ENCODE assay signal across 24 cellular contexts in the genomic region with DNA sequence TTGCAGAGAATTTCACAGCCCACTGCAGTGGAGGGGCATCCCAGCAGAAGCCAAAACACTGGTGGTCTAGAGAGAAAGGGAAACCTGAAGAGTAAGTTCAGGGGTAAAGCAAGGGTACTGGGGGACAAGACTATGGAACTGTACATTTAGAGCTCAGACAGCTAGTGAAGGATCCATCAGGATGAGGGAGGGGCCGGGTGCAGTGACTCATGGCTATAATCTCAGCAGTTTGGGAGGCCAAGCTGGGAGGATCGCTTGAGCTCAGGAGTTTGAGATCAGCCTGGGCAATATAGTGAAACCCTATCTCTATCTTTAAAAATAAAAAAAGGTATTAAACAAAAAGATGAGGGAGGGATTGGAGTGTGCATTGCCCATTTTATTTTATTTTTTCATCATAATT. TPM values are rescaled to one million over a fixed set of nuclear protein-coding genes. Genes with fewer than 3 reads are reported as not detected.
DNase-seq lines count a peak whose midpoint lies in the region; ATAC-seq, FAIRE-seq and TF ChIP-seq lines count a peak whose summit lies in the region.
"Had no signal": no experiment of that assay in that cellular context is flagged by ENCODE, and none has a peak within 500 bp of the region (broad histone marks: within the 10 kb centered on the region; RNA-seq: fewer than 3 reads in every experiment).

No MANE protein-coding gene starts in this region.

- H3K9me3 ChIP-seq in HepG2 (ENCODE audit: low read length): no peaks in the 10 kb centered on the region
- H3K9me3 ChIP-seq in right lobe of liver: no peaks in the 10 kb centered on the region
- no peaks in the 10 kb centered on the region; the same call in 1 of the 2 replicates for H3K9me3 ChIP-seq in K562 (replicated peaks; ENCODE audit: control insufficient read depth, insufficient read depth, low read depth, low read length)
- no peaks in the 10 kb centered on the region for H3K9me3 ChIP-seq in smooth muscle cell (replicated peaks; ENCODE audit: low read depth)
- H3K9me3 ChIP-seq in Karpas-422 (ENCODE audit: low read length): no peaks in the 10 kb centered on the region
- H3K9me3 ChIP-seq: BLaER1 had no signal

- H3K4me2 ChIP-seq in HepG2 (ENCODE audit: low read depth, low read length) (peak overlapping the region; percentile 51), K562 (ENCODE audit: insufficient read depth, low read length) (no peak overlapping the region), smooth muscle cell (peak overlapping the region; percentile 6), Karpas-422 (ENCODE audit: low read depth, low read length, poor library complexity, severe bottlenecking) (no peak overlapping the region)
- H3K4me2 ChIP-seq: BLaER1, PC-9 had no signal

- 45% methylated on average over 2 of the region's 2 CpGs for WGBS in HepG2 (ENCODE audit: low lambda C conversion rate)
- 69% methylated on average over 2 of the region's 2 CpGs for WGBS in right lobe of liver (ENCODE audit: insufficient coverage, low coverage, low lambda C conversion rate, missing lambda C conversion rate)
- 0% methylated on average over 2 of the region's 2 CpGs for WGBS in K562 (ENCODE audit: insufficient coverage, low coverage, missing lambda C conversion rate)
- WGBS in smooth muscle cell (ENCODE audit: low lambda C conversion rate): 73% methylated on average over 2 of the region's 2 CpGs

- TF ChIP-seq EP300 in HepG2 (IDR thresholded peaks at IDR 0.05; ENCODE audit: low read depth in 2 of 2, low read length in 2 of 2) (no peak), HepG2 (CRISPR knock-in tag; IDR thresholded peaks at IDR 0.05; ENCODE audit: borderline replicate concordance) (no peak), K562 (IDR thresholded peaks at IDR 0.05; ENCODE audit: low read length) (no peak)

- no TSS peak for BruUV-seq in HepG2 (replicated peaks; lab: Mats Ljungman, UMichigan)
- no TSS peak for BruUV-seq in K562 (replicated peaks; lab: Mats Ljungman, UMichigan)

- H3K4me3 ChIP-seq in HepG2 (replicated peaks in 1 of 3; ENCODE audit: insufficient read depth in 1 of 3, low read depth in 2 of 3, low read length in 3 of 3): no peak overlapping the region
- H3K4me3 ChIP-seq in right lobe of liver: no peak overlapping the region
- H3K4me3 ChIP-seq in K562: no peak overlapping the region
- no peak overlapping the region for H3K4me3 ChIP-seq in smooth muscle cell
- no peak overlapping the region for H3K4me3 ChIP-seq in Karpas-422 (ENCODE audit: low read length)
- H3K4me3 ChIP-seq: BLaER1, PC-9 had no signal

- intact Hi-C loops in HepG2 (cut with micrococcal nuclease; ENCODE audit: unreplicated experiment): no loop called here
- intact Hi-C loops in right lobe of liver (cut with DNase I): no loop called here
- intact Hi-C loops in K562 (cut with micrococcal nuclease): loop anchor here (10.0 kb wide), 2 partner anchors 125 to 155 kb away; no protein-coding TSS in a partner anchor

- H3K27ac ChIP-seq in HepG2 (ENCODE audit: extremely low read length, insufficient read depth, low read length) (no peak overlapping the region), right lobe of liver (no peak overlapping the region), K562 (ENCODE audit: extremely low read depth, low read depth, low read length) (no peak overlapping the region), smooth muscle cell (ENCODE audit: low read depth) (no peak overlapping the region), Karpas-422 (ENCODE audit: low read length) (no peak overlapping the region)
- H3K27ac ChIP-seq: BLaER1, PC-9 had no signal

- H3K36me3 ChIP-seq in HepG2 (replicated peaks in 1 of 2; ENCODE audit: control insufficient read depth in 1 of 2, insufficient read depth in 2 of 2, low read length in 2 of 2): no peaks in the 10 kb centered on the region
- H3K36me3 ChIP-seq in right lobe of liver: no peaks in the 10 kb centered on the region
- no peaks in the 10 kb centered on the region for H3K36me3 ChIP-seq in K562 (ENCODE audit: control insufficient read depth, insufficient read depth, low read length)
- no peaks in the 10 kb centered on the region for H3K36me3 ChIP-seq in smooth muscle cell (ENCODE audit: low read depth)
- H3K36me3 ChIP-seq in Karpas-422 (ENCODE audit: insufficient read depth, low read length): no peaks in the 10 kb centered on the region
- H3K36me3 ChIP-seq: BLaER1 had no signal

- H3K4me1 ChIP-seq in HepG2 (ENCODE audit: insufficient read depth, low read length): peaks cover 29% of the 10 kb centered on the region
- H3K4me1 ChIP-seq in right lobe of liver: no peaks in the 10 kb centered on the region
- H3K4me1 ChIP-seq in K562 (replicated peaks in 1 of 2; ENCODE audit: control insufficient read depth in 2 of 2, insufficient read depth in 2 of 2, low read length in 2 of 2): no peaks in the 10 kb centered on the region
- H3K4me1 ChIP-seq in smooth muscle cell (ENCODE audit: low read depth): no peaks in the 10 kb centered on the region
- no peaks in the 10 kb centered on the region for H3K4me1 ChIP-seq in Karpas-422 (ENCODE audit: low read length)
- H3K4me1 ChIP-seq: BLaER1 had no signal

- H3K9ac ChIP-seq in HepG2 (ENCODE audit: insufficient read depth, low read depth, low read length) (no peak overlapping the region), K562 (ENCODE audit: insufficient read depth in 1 of 2, low read depth in 2 of 2, low read length in 2 of 2) (no peak overlapping the region), smooth muscle cell (ENCODE audit: low read depth) (no peak overlapping the region), Karpas-422 (ENCODE audit: low read length) (no peak overlapping the region)
- H3K9ac ChIP-seq: BLaER1 had no signal

- no peaks in the 10 kb centered on the region for H3K9me2 ChIP-seq in Karpas-422 (replicated peaks; ENCODE audit: insufficient read depth, low read length)

- ATAC-seq in HepG2: no peak
- no peak for ATAC-seq in right lobe of liver
- no peak for ATAC-seq in K562
- ATAC-seq in GM19351 (IDR thresholded peaks at IDR 0.05; ENCODE audit: unreplicated experiment): no peak

- H3K79me2 ChIP-seq in HepG2 (ENCODE audit: insufficient read depth, low read length) (no peaks in the 10 kb centered on the region), K562 (ENCODE audit: control insufficient read depth, insufficient read depth, low read length) (no peaks in the 10 kb centered on the region), smooth muscle cell (ENCODE audit: low read depth) (no peaks in the 10 kb centered on the region), Karpas-422 (ENCODE audit: low read length) (no peaks in the 10 kb centered on the region)

- H4K20me1 ChIP-seq in HepG2 (ENCODE audit: insufficient read depth, low read length) (no peaks in the 10 kb centered on the region), K562 (replicated peaks; ENCODE audit: control insufficient read depth, insufficient read depth, low read length) (no peaks in the 10 kb centered on the region), smooth muscle cell (ENCODE audit: low read depth) (no peaks in the 10 kb centered on the region), Karpas-422 (ENCODE audit: insufficient read depth, low read depth, low read length) (no peaks in the 10 kb centered on the region)
- H4K20me1 ChIP-seq: BLaER1 had no signal

- H2AFZ ChIP-seq in HepG2 (ENCODE audit: low read length): no peak overlapping the region
- no peak overlapping the region for H2AFZ ChIP-seq in K562 (ENCODE audit: low read depth, low read length)
- H2AFZ ChIP-seq in smooth muscle cell (ENCODE audit: low read depth): no peak overlapping the region
- no peak overlapping the region for H2AFZ ChIP-seq in Karpas-422 (ENCODE audit: low read length)
- H2AFZ ChIP-seq: PC-9 had no signal

- no peak for TF ChIP-seq POLR2A in HepG2 (IDR thresholded peaks at IDR 0.05; ENCODE audit: insufficient read depth in 1 of 2, low read depth in 2 of 2, low read length in 2 of 2)
- no peak for TF ChIP-seq POLR2A in right lobe of liver (IDR thresholded peaks at IDR 0.05)
- TF ChIP-seq POLR2A in K562 (conservative IDR thresholded peaks at IDR 0.05): no peak

- H3K9me1 ChIP-seq in K562 (ENCODE audit: control insufficient read depth, insufficient read depth, low read length): no peaks in the 10 kb centered on the region

- DNase-seq in HepG2 (ENCODE audit: low spot score) (no peak), right lobe of liver (no peak), M059J (ENCODE audit: low read depth) (peak; percentile 19), K562 (ENCODE audit: extremely low read depth in 1 of 4, low spot score in 3 of 4) (no peak), smooth muscle cell (lab: John Stamatoyannopoulos, UW; ENCODE audit: unreplicated experiment) (no peak), Karpas-422 (no peak)
- no peak for DNase-seq in activated CD8-positive, alpha-beta memory T cell treated with anti-CD3 and anti-CD28 coated beads, Interleukin-2, amount 50 U/mL, for 4 hours
- DNase-seq: 8988T; CD4-positive, CD25-positive, alpha-beta regulatory T cell; DMS153; DND-41; NCI-H1105; NCI-H1436 treated with DMSO at 0.1 percent for 48 hours; NCI-H187 treated with DMSO at 0.1 percent for 48 hours; NCI-H2107; NCI-H446; NCI-H526; NCI-H82; NK-92 treated with Interleukin-12 subunit alpha and Interleukin-12 subunit beta, amount 100 ng/mL, for 24 hours; PC-9; RPMI8226; SHP77 treated with DMSO at 0.1 percent for 48 hours had no signal

- POLR2A ChIA-PET in HepG2 (lab: Yijun Ruan, JAX): no interaction called here
- POLR2A ChIA-PET in K562 (lab: Yijun Ruan, JAX): interaction anchor here (0.6 kb wide), 1 partner anchor 19 kb away, joined by 5 read pairs; no protein-coding TSS in a partner anchor

- CTCF ChIA-PET in HepG2 (lab: Yijun Ruan, JAX; ENCODE audit: low intra/inter-chr PET ratio, low total read pairs) (no interaction called here), K562 (lab: Yijun Ruan, JAX; ENCODE audit: low intra/inter-chr PET ratio) (no interaction called here)

- TF ChIP-seq RAD21 in HepG2 (CRISPR knock-in tag; IDR thresholded peaks at IDR 0.05) (no peak), K562 (CRISPR knock-in tag; conservative IDR thresholded peaks at IDR 0.05 in 1 of 2, IDR thresholded peaks at IDR 0.05 in 1 of 2) (no peak)

- H3K27me3 ChIP-seq in HepG2 (ENCODE audit: control insufficient read depth in 1 of 2, insufficient read depth in 2 of 2, low read length in 2 of 2) (no peaks in the 10 kb centered on the region; a peak in 1 of 5 replicates), right lobe of liver (no peaks in the 10 kb centered on the region), K562 (ENCODE audit: control insufficient read depth in 2 of 2, insufficient read depth in 2 of 2, low read length in 2 of 2) (peaks cover 4 to 12% of the 10 kb centered on the region in 2 experiments), smooth muscle cell (ENCODE audit: low read depth) (no peaks in the 10 kb centered on the region), Karpas-422 (ENCODE audit: low read length) (no peaks in the 10 kb centered on the region)

- no peak for FAIRE-seq in HepG2 (lab: Jason Lieb, UNC)
- FAIRE-seq in K562 (lab: Jason Lieb, UNC): no peak

- H3F3A ChIP-seq in smooth muscle cell (ENCODE audit: low read depth): no peaks in the 10 kb centered on the region

- in situ Hi-C loops in HepG2 (cut with HindIII; ENCODE audit: extremely low pct_ligation_motif_present, low pct_unique_long_range_greater_than_20kb) (no loop called here), K562 (cut with MboI) (no loop called here)

- TF ChIP-seq CTCF in HepG2 (CRISPR knock-in tag; IDR thresholded peaks at IDR 0.05) (no peak), right lobe of liver (IDR thresholded peaks at IDR 0.05) (no peak), K562 (IDR thresholded peaks at IDR 0.05 in 2 of 3, conservative IDR thresholded peaks at IDR 0.05 in 1 of 3; ENCODE audit: insufficient read depth in 2 of 3, low read depth in 1 of 3, low read length in 3 of 3) (no peak), smooth muscle cell (IDR thresholded peaks at IDR 0.05; ENCODE audit: borderline replicate concordance, insufficient read depth, poor library complexity, severe bottlenecking) (no peak)

RNA-seq across cellular contexts. Expression of gene ANKH, which starts 7.8 kb away (rescaled TPM):
- total RNA-seq in HepG2 (2016; rRNA removed; fragmentation: Illumina TruSeq; extraction: Trizol) (20.5 and 25.0 TPM in 2 replicates), right lobe of liver (100 to 1,000 TPM in 1 of 6 experiments, 10 to 100 TPM in 5; 38.5 to 121 (median 61.9) TPM), K562 (2014; rRNA removed) (1.3 and 3.1 TPM in 2 replicates), K562 (2014; rRNA removed; fragmentation: Illumina TruSeq; extraction: Trizol) (4.4 and 4.5 TPM in 2 replicates), K562 (2015; rRNA removed; fragmentation: Illumina TruSeq; extraction: Trizol) (2.8 and 3.2 TPM in 2 replicates), K562 (2021) (12.2 and 13.4 TPM in 2 replicates), smooth muscle cell (37.3 and 48.0 TPM in 2 replicates)
- 30.6 and 33.5 TPM in 2 replicates for total RNA-seq in HepG2 (2016; cell fraction: cytosol; rRNA removed; fragmentation: Illumina TruSeq; extraction: Trizol; ENCODE audit: low read depth)
- 16.2 and 25.0 TPM in 2 replicates for total RNA-seq in HepG2 (2016; cell fraction: insoluble cytoplasmic fraction; rRNA removed; fragmentation: Illumina TruSeq; extraction: Trizol)
- total RNA-seq in HepG2 (2016; cell fraction: membrane; rRNA removed; fragmentation: Illumina TruSeq; extraction: Trizol): 65.6 and 68.7 TPM in 2 replicates
- total RNA-seq in HepG2 (2016; cell fraction: nucleus; rRNA removed; fragmentation: Illumina TruSeq; extraction: Trizol): 32.7 and 39.4 TPM in 2 replicates
- polyA plus RNA-seq in HepG2 (2011; rRNA removed) (36.0 and 37.5 TPM in 2 replicates), K562 (2011; rRNA removed) (8.8 and 9.2 TPM in 2 replicates), K562 (2014; fragmentation: Illumina TruSeq; extraction: Trizol) (5.9 and 9.9 TPM in 2 replicates), K562 (2014; fragmentation: Nextera tagmentation; extraction: Ambion mirVana) (under 1 TPM; 0.79 to 0.99 TPM), K562 (2014; rRNA removed) (7.2 and 8.5 TPM in 2 replicates), smooth muscle cell (25.4 and 56.6 TPM in 2 replicates)
- 42.6 and 44.0 TPM in 2 replicates for polyA plus RNA-seq in HepG2 (2011; cell fraction: cytosol; rRNA removed)
- polyA plus RNA-seq in HepG2 (2011; cell fraction: nucleus; rRNA removed): 25.8 and 30.6 TPM in 2 replicates
- 30.1 and 34.0 TPM in 2 replicates for polyA plus RNA-seq in HepG2 (2012)
- polyA plus RNA-seq in HepG2 (2016; cell fraction: cytosol; fragmentation: Illumina TruSeq; extraction: Trizol; ENCODE audit: low read depth): 56.4 and 58.7 TPM in 2 replicates
- 31.3 and 37.0 TPM in 2 replicates for polyA plus RNA-seq in HepG2 (2016; cell fraction: insoluble cytoplasmic fraction; fragmentation: Illumina TruSeq; extraction: Trizol; ENCODE audit: low read depth)
- polyA plus RNA-seq in HepG2 (2016; cell fraction: membrane; fragmentation: Illumina TruSeq; extraction: Trizol; ENCODE audit: low read depth): 82.3 and 96.6 TPM in 2 replicates
- polyA plus RNA-seq in HepG2 (2016; cell fraction: nucleus; fragmentation: Illumina TruSeq; extraction: Trizol; ENCODE audit: insufficient read depth, low read depth): 37.3 and 45.0 TPM in 2 replicates
- polyA minus RNA-seq in HepG2 (2011; rRNA and poly(A)+ RNA removed; ENCODE audit: low replicate concordance): 91.4 and 122 TPM in 2 replicates
- 20.7 and 21.6 TPM in 2 replicates for polyA minus RNA-seq in HepG2 (2011; cell fraction: cytosol; rRNA and poly(A)+ RNA removed)
- polyA minus RNA-seq in HepG2 (2011; cell fraction: nucleus; rRNA and poly(A)+ RNA removed): 54.6 and 56.5 TPM in 2 replicates
- total RNA-seq in M059J (2014; rRNA removed; shearing (Covaris generic)): 5.4 and 20.8 TPM in 2 replicates
- total RNA-seq in K562 (2011; cell fraction: chromatin; rRNA removed; ENCODE audit: low replicate concordance): 15.5 and 25.4 TPM in 2 replicates
- total RNA-seq in K562 (2011; cell fraction: nucleolus; rRNA removed): 13.8 and 14.9 TPM in 2 replicates
- total RNA-seq in K562 (2011; cell fraction: nucleoplasm; rRNA removed): 20.8 and 36.6 TPM in 2 replicates
- polyA plus RNA-seq in K562 (2011; cell fraction: cytosol; rRNA removed): 8.2 and 8.9 TPM in 2 replicates
- 6.1 and 6.8 TPM in 2 replicates for polyA plus RNA-seq in K562 (2011; cell fraction: nucleus; rRNA removed)
- polyA plus RNA-seq in K562 (2012): 6.7 and 8.7 TPM in 2 replicates
- 7.1 and 7.9 TPM in 2 replicates for polyA minus RNA-seq in K562 (2011; rRNA and poly(A)+ RNA removed)
- polyA minus RNA-seq in K562 (2011; cell fraction: cytosol; rRNA and poly(A)+ RNA removed): 5.2 and 7.8 TPM in 2 replicates
- 8.1 and 9.0 TPM in 2 replicates for polyA minus RNA-seq in K562 (2011; cell fraction: nucleus; rRNA and poly(A)+ RNA removed)
- 0.40 and 0.75 TPM in 2 replicates for total RNA-seq in Karpas-422 (2014; rRNA removed; shearing (Covaris generic); ENCODE audit: low replicate concordance)

Comparison
In these comparisons a context has a peak if more than half of its experiments do, and no peak if none do; other contexts are left out.
1. H3K4me2 ChIP-seq: peak in HepG2 (single experiment) and smooth muscle cell (single experiment); none in K562 (single experiment) and Karpas-422 (single experiment).
2. Of the 241 proteins assayed by ChIP-seq in both HepG2 and K562: peak only in HepG2: none; only in K562: FOSL1; in both: none; in neither: 240.